In genomic region chr3:40020689-40021088, GRCh38 we compare ENCODE assay signal across 26 cellular contexts.
DNase-seq lines count a peak whose midpoint lies in the region; ATAC-seq, FAIRE-seq and TF ChIP-seq lines count a peak whose summit lies in the region.
"Had no signal": no experiment of that assay in that cellular context is flagged by ENCODE, and none has a peak within 500 bp of the region (broad histone marks: within the 10 kb centered on the region; RNA-seq: fewer than 3 reads in every experiment).

No MANE protein-coding gene starts in this region.

- H3K4me3 ChIP-seq in SK-N-SH (ENCODE audit: low read depth in 2 of 2, low read length in 1 of 2) = no peak overlapping the region
- no peak overlapping the region for H3K4me3 ChIP-seq in keratinocyte (ENCODE audit: control insufficient read depth in 2 of 3, extremely low read depth in 1 of 3, insufficient read depth in 2 of 3, low read depth in 1 of 3, low read length in 3 of 3)
- H3K4me3 ChIP-seq in osteoblast (ENCODE audit: insufficient read depth, low read length) = no peak overlapping the region
- H3K4me3 ChIP-seq: BLaER1 treated with 17β-estradiol and CSF1 and Interleukin-3, amounts not matched to agents 10 nM and 100 nM; HAP-1 had no signal

- H3K79me2 ChIP-seq in SK-N-SH (ENCODE audit: insufficient read depth) (no peaks in the 10 kb centered on the region), keratinocyte (ENCODE audit: control insufficient read depth, insufficient read depth, low read length) (no peaks in the 10 kb centered on the region), osteoblast (ENCODE audit: insufficient read depth, low read length) (no peaks in the 10 kb centered on the region)

- POLR2A ChIA-PET in SK-N-SH (lab: Yijun Ruan, JAX) = no interaction called here

- H4K20me1 ChIP-seq in SK-N-SH (ENCODE audit: insufficient read depth) (no peaks in the 10 kb centered on the region), keratinocyte (ENCODE audit: control insufficient read depth, extremely low read depth, insufficient read depth, low read length) (no peaks in the 10 kb centered on the region), osteoblast (ENCODE audit: insufficient read depth, low read length) (no peaks in the 10 kb centered on the region)
- H4K20me1 ChIP-seq: BLaER1 treated with 17β-estradiol and CSF1 and Interleukin-3, amounts not matched to agents 10 nM and 100 nM had no signal

- H3K27me3 Mint-ChIP-seq in activated T-cell treated with anti-CD3 and anti-CD28 coated beads, Interleukin-2, amount 50 U/mL, for 24 hours = peaks cover 9% of the 10 kb centered on the region

- FAIRE-seq in keratinocyte (lab: Jason Lieb, UNC) = no peak
- FAIRE-seq: A204.1, D721Med, GM12891, GM18507, H54 had no signal

- H3K36me3 ChIP-seq in SK-N-SH (replicated peaks in 1 of 2; ENCODE audit: control insufficient read depth in 1 of 2, insufficient read depth in 2 of 2, low read length in 1 of 2) (no peaks in the 10 kb centered on the region), keratinocyte (ENCODE audit: control insufficient read depth in 2 of 2, extremely low read depth in 1 of 2, insufficient read depth in 2 of 2, low read length in 2 of 2) (no peaks in the 10 kb centered on the region), osteoblast (ENCODE audit: insufficient read depth, low read length) (no peaks in the 10 kb centered on the region)
- H3K36me3 ChIP-seq: BE2C; BLaER1 treated with 17β-estradiol and CSF1 and Interleukin-3, amounts not matched to agents 10 nM and 100 nM; HAP-1 had no signal

- H3K9me1 ChIP-seq in keratinocyte (ENCODE audit: control insufficient read depth, extremely low read depth, insufficient read depth, low read length) = no peaks in the 10 kb centered on the region

- TF ChIP-seq RAD21 in SK-N-SH (IDR thresholded peaks at IDR 0.05; ENCODE audit: low read length) = no peak

- H3K4me1 ChIP-seq in SK-N-SH (ENCODE audit: control insufficient read depth in 1 of 2, insufficient read depth in 2 of 2, low read depth in 1 of 2, low read length in 1 of 2) (peaks cover 0 to 6% of the 10 kb centered on the region in 2 experiments; a peak in 2 of 4 replicates), keratinocyte (ENCODE audit: control insufficient read depth, extremely low read depth, insufficient read depth, low read length) (peaks cover 5% of the 10 kb centered on the region), osteoblast (ENCODE audit: insufficient read depth, low read length) (no peaks in the 10 kb centered on the region)
- H3K4me1 ChIP-seq: BE2C had no signal

- H3K9me3 ChIP-seq in SK-N-SH = no peaks in the 10 kb centered on the region
- no peaks in the 10 kb centered on the region for H3K9me3 ChIP-seq in keratinocyte (ENCODE audit: control insufficient read depth, low read depth, low read length)
- H3K9me3 ChIP-seq in osteoblast (ENCODE audit: low read depth, low read length) = no peaks in the 10 kb centered on the region
- H3K9me3 ChIP-seq: BE2C had no signal

- H3K27me3 ChIP-seq in SK-N-SH (ENCODE audit: insufficient read depth) (no peaks in the 10 kb centered on the region), keratinocyte (ENCODE audit: control insufficient read depth, extremely low read depth, insufficient read depth, low read length) (no peaks in the 10 kb centered on the region), osteoblast (ENCODE audit: insufficient read depth, low read length) (peaks cover 3% of the 10 kb centered on the region)
- H3K27me3 ChIP-seq: BE2C; BLaER1 treated with 17β-estradiol and CSF1 and Interleukin-3, amounts not matched to agents 10 nM and 100 nM had no signal

- dilution Hi-C loops in keratinocyte (cut with MboI; ENCODE audit: extremely low pct_ligation_motif_present, low sequenced_read_pairs) = loop anchor here (25.0 kb wide), 1 partner anchor 167 kb away; no protein-coding TSS in a partner anchor

- 56% methylated on average over 2 of the region's 2 CpGs for WGBS in SK-N-SH (ENCODE audit: low lambda C conversion rate)

- H3K27ac ChIP-seq in SK-N-SH (ENCODE audit: low read depth in 2 of 2, low read length in 1 of 2) (no peak overlapping the region), keratinocyte (ENCODE audit: control insufficient read depth, insufficient read depth, low read length) (no peak overlapping the region), osteoblast (ENCODE audit: low read depth, low read length) (no peak overlapping the region)
- H3K27ac ChIP-seq: 22Rv1; BLaER1 treated with 17β-estradiol and CSF1 and Interleukin-3, amounts not matched to agents 10 nM and 100 nM had no signal

- no peaks in the 10 kb centered on the region for H3F3A ChIP-seq in SK-N-SH (replicated peaks; ENCODE audit: insufficient read depth)

- no peaks in the 10 kb centered on the region for H3K36me3 Mint-ChIP-seq in activated T-cell treated with anti-CD3 and anti-CD28 coated beads, Interleukin-2, amount 50 U/mL, for 24 hours (ENCODE audit: low read depth)
- H3K36me3 Mint-ChIP-seq: CD14-positive monocyte had no signal

- H3K9ac ChIP-seq in SK-N-SH (no peak overlapping the region), keratinocyte (ENCODE audit: control insufficient read depth, extremely low read depth, insufficient read depth, low read length) (no peak overlapping the region)
- H3K9ac ChIP-seq: BLaER1 treated with 17β-estradiol and CSF1 and Interleukin-3, amounts not matched to agents 10 nM and 100 nM had no signal

- H3K27ac Mint-ChIP-seq in activated T-cell treated with anti-CD3 and anti-CD28 coated beads, Interleukin-2, amount 50 U/mL, for 24 hours = no peak overlapping the region
- H3K27ac Mint-ChIP-seq: CD14-positive monocyte; CD4-positive, alpha-beta T cell; CD8-positive, alpha-beta memory T cell; HFFc6 had no signal

- H3K9me3 Mint-ChIP-seq in activated T-cell treated with anti-CD3 and anti-CD28 coated beads, Interleukin-2, amount 50 U/mL, for 24 hours = peaks cover 8% of the 10 kb centered on the region

- H3K4me2 ChIP-seq in SK-N-SH = no peak overlapping the region
- H3K4me2 ChIP-seq in keratinocyte (ENCODE audit: control insufficient read depth, extremely low read depth, insufficient read depth, low read depth, low read length) = peak overlapping the region; percentile 33
- no peak overlapping the region for H3K4me2 ChIP-seq in osteoblast (ENCODE audit: insufficient read depth, low read length)

- no peak for DNase-seq in SK-N-SH
- DNase-seq in AG20443 (ENCODE audit: low spot score) = peak; percentile 25
- no peak for DNase-seq in keratinocyte (ENCODE audit: low read depth, low spot score)
- DNase-seq in osteoblast (ENCODE audit: insufficient read length, low spot score, missing footprints) = peak; percentile 19
- no peak for DNase-seq in activated T-cell treated with anti-CD3 and anti-CD28 coated beads, Interleukin-2, amount 50 U/mL, for 24 hours
- DNase-seq: AML-193; BE2C; CD4-positive, alpha-beta T cell; CD8-positive, alpha-beta memory T cell; DMS 273 treated with DMSO at 0.1 percent for 48 hours; DMS79; GF-D8; GOT3; HFFc6 had no signal

- no peak overlapping the region for H2AFZ ChIP-seq in SK-N-SH (ENCODE audit: low read depth)
- no peak overlapping the region for H2AFZ ChIP-seq in keratinocyte (ENCODE audit: control insufficient read depth, low read length)
- H2AFZ ChIP-seq in osteoblast (ENCODE audit: low read length) = no peak overlapping the region

- CTCF ChIA-PET in SK-N-SH (lab: Yijun Ruan, JAX) = interaction anchor here (1.4 to 2.3 kb wide), 2 partner anchors 9 kb away, joined by 3 to 8 read pairs; no protein-coding TSS in a partner anchor

- ATAC-seq in SK-N-SH treated with all-trans-retinoic acid at 6 μM for 48 hours (peak; percentile 21; the same call in 2 of the 3 replicates), HG03097 (IDR thresholded peaks at IDR 0.05; ENCODE audit: low FRiP score, unreplicated experiment) (no peak), GM21723 (IDR thresholded peaks at IDR 0.05; ENCODE audit: unreplicated experiment) (no peak)

- no peaks in the 10 kb centered on the region for H3K9me2 ChIP-seq in SK-N-SH

- TF ChIP-seq EP300 in SK-N-SH (IDR thresholded peaks at IDR 0.05; ENCODE audit: borderline replicate concordance in 1 of 2, low read depth in 1 of 2, low read length in 1 of 2) = no peak

- H3K4me1 Mint-ChIP-seq in activated T-cell treated with anti-CD3 and anti-CD28 coated beads, Interleukin-2, amount 50 U/mL, for 24 hours (ENCODE audit: low read depth) = no peaks in the 10 kb centered on the region
- H3K4me1 Mint-ChIP-seq: CD14-positive monocyte; CD8-positive, alpha-beta memory T cell had no signal

- no peak overlapping the region for H3K4me3 Mint-ChIP-seq in activated T-cell treated with anti-CD3 and anti-CD28 coated beads, Interleukin-2, amount 50 U/mL, for 24 hours
- H3K4me3 Mint-ChIP-seq: CD14-positive monocyte; CD4-positive, alpha-beta T cell; CD8-positive, alpha-beta memory T cell; HFFc6 had no signal

- no peak for TF ChIP-seq CTCF in SK-N-SH (IDR thresholded peaks at IDR 0.05)
- no peak for TF ChIP-seq CTCF in keratinocyte (optimal IDR thresholded peaks at IDR 0.05 in 1 of 3, IDR thresholded peaks at IDR 0.05 in 1 of 3, conservative IDR thresholded peaks at IDR 0.05 in 1 of 3; ENCODE audit: extremely low read depth in 1 of 3, insufficient read depth in 2 of 3, low read length in 3 of 3)
- no peak for TF ChIP-seq CTCF in osteoblast (IDR thresholded peaks at IDR 0.05; ENCODE audit: extremely low read depth, low read depth, low read length)

TF ChIP-seq in SK-N-SH treated with all-trans-retinoic acid at 6 μM for 48 hours, 23 proteins besides CTCF, POLR2A, EP300 and RAD21 (continues in another document):
- TF ChIP-seq BACH2 (CRISPR knock-in tag; IDR thresholded peaks at IDR 0.05; ENCODE audit: borderline replicate concordance) (no peak), ESRRG (CRISPR knock-in tag; IDR thresholded peaks at IDR 0.05) (no peak), ARNTL (CRISPR knock-in tag; IDR thresholded peaks at IDR 0.05; ENCODE audit: borderline replicate concordance, low read depth) (no peak), ISL1 (CRISPR knock-in tag; IDR thresholded peaks at IDR 0.05) (no peak)

TF ChIP-seq in SK-N-SH, 30 proteins besides CTCF, POLR2A, EP300 and RAD21 (continues in another document):
- no peak for TF ChIP-seq EZH2phosphoT487 (IDR thresholded peaks at IDR 0.05; ENCODE audit: borderline replicate concordance, low read depth)

Comparison
In these comparisons a context has a peak if more than half of its experiments do, and no peak if none do; other contexts are left out.
1. DNase-seq: peak in AG20443 (single experiment) and osteoblast (single experiment); none in SK-N-SH (single experiment), keratinocyte (single experiment) and activated T-cell treated with anti-CD3 and anti-CD28 coated beads, Interleukin-2, amount 50 U/mL, for 24 hours (single experiment).